In the genomic region with DNA sequence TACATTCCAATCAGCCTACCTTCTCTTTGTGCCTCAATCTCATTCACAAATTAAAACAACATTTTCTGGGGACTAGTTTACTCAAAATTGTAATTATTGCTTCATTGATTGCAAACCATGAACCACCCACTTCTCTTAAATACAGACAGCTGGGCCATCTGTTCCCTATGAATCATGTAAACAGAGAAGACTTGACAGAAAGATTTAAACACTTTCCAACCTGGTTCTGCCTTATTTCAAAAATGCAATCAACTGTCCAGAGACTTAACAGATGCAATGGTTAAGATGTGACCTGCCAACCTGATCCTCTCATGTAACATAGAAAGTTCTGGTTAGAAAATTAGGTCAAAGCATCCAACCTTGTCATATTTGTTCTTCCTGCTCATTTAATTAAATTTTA, we compare ENCODE assay signal across 1 cellular context.
TF ChIP-seq lines count a peak whose summit lies in the region.

No MANE protein-coding gene starts in this region.

TF ChIP-seq in K562, 482 proteins besides CTCF, POLR2A, EP300 and RAD21 (continued from another document):
- TF ChIP-seq, protein P1, sequence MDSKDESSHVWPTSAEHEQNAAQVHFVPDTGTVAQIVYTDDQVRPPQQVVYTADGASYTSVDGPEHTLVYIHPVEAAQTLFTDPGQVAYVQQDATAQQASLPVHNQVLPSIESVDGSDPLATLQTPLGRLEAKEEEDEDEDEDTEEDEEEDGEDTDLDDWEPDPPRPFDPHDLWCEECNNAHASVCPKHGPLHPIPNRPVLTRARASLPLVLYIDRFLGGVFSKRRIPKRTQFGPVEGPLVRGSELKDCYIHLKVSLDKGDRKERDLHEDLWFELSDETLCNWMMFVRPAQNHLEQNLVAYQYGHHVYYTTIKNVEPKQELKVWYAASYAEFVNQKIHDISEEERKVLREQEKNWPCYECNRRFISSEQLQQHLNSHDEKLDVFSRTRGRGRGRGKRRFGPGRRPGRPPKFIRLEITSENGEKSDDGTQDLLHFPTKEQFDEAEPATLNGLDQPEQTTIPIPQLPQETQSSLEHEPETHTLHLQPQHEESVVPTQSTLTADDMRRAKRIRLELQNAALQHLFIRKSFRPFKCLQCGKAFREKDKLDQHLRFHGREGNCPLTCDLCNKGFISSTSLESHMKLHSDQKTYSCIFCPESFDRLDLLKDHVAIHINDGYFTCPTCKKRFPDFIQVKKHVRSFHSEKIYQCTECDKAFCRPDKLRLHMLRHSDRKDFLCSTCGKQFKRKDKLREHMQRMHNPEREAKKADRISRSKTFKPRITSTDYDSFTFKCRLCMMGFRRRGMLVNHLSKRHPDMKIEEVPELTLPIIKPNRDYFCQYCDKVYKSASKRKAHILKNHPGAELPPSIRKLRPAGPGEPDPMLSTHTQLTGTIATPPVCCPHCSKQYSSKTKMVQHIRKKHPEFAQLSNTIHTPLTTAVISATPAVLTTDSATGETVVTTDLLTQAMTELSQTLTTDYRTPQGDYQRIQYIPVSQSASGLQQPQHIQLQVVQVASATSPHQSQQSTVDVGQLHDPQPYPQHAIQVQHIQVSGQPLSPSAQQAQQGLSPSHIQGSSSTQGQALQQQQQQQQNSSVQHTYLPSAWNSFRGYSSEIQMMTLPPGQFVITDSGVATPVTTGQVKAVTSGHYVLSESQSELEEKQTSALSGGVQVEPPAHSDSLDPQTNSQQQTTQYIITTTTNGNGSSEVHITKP (IDR thresholded peaks at IDR 0.05; ENCODE audit: partially characterized antibody), result no peak
- TF ChIP-seq MEIS2 (IDR thresholded peaks at IDR 0.05; ENCODE audit: partially characterized antibody) (peak; percentile 4), RBM39 (optimal IDR thresholded peaks at IDR 0.05; ENCODE audit: low read depth, low read length) (no peak)
- TF ChIP-seq, protein P2, sequence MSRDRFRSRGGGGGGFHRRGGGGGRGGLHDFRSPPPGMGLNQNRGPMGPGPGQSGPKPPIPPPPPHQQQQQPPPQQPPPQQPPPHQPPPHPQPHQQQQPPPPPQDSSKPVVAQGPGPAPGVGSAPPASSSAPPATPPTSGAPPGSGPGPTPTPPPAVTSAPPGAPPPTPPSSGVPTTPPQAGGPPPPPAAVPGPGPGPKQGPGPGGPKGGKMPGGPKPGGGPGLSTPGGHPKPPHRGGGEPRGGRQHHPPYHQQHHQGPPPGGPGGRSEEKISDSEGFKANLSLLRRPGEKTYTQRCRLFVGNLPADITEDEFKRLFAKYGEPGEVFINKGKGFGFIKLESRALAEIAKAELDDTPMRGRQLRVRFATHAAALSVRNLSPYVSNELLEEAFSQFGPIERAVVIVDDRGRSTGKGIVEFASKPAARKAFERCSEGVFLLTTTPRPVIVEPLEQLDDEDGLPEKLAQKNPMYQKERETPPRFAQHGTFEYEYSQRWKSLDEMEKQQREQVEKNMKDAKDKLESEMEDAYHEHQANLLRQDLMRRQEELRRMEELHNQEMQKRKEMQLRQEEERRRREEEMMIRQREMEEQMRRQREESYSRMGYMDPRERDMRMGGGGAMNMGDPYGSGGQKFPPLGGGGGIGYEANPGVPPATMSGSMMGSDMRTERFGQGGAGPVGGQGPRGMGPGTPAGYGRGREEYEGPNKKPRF (IDR thresholded peaks at IDR 0.05; ENCODE audit: low read depth, low read length), result no peak
